Comparison of ENCODE assay signal across 9 cellular contexts in the genomic region with DNA sequence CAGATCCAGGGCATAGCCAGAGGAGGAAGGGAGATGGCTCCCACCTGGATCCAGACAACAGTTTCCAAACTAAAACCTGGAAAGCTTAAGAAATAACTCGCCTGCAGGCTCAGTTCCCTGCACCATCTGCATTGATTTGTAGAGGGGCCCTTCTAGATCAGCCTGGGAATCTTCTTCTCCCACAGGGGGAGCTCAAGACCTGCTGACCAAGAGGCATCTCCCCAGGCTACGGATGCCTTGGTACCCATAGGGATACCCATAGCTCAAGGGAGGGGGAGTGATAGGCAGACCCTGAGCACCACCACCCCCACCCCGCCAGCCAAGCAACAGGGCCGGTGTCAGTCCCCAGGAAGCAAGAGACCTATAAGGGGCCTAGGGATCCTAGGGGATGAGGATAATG. TPM values are rescaled to one million over a fixed set of nuclear protein-coding genes. Genes with fewer than 3 reads are reported as not detected.
DNase-seq lines count a peak whose midpoint lies in the region; ATAC-seq, FAIRE-seq and TF ChIP-seq lines count a peak whose summit lies in the region.
"Had no signal": no experiment of that assay in that cellular context is flagged by ENCODE, and none has a peak within 500 bp of the region (broad histone marks: within the 10 kb centered on the region; RNA-seq: fewer than 3 reads in every experiment).

No MANE protein-coding gene starts in this region.

- no peaks in the 10 kb centered on the region for H3K4me1 Mint-ChIP-seq in activated T-helper 2 cell treated with anti-CD3 and anti-CD28 coated beads, Interferon-gamma antibody, Interleukin-2, Interleukin-4, amounts not matched to agents 10 μg/mL and 5 μg/mL and 100 μg/mL, durations not matched to agents 14 hours and 24 hours and 36 hours (ENCODE audit: low read depth)
- H3K4me1 Mint-ChIP-seq: brain had no signal

- ATAC-seq in gastroesophageal sphincter: no peak

- no peak for TF ChIP-seq EP300 in gastroesophageal sphincter (IDR thresholded peaks at IDR 0.05)

- H3K27me3 ChIP-seq in mesenchymal stem cell (ENCODE audit: control insufficient read depth in 1 of 2, insufficient read depth in 1 of 2, low read length in 2 of 2) (peaks cover 0 to 50% of the 10 kb centered on the region in 2 experiments), gastroesophageal sphincter (no peaks in the 10 kb centered on the region)

- H3K27me3 Mint-ChIP-seq in activated T-helper 2 cell treated with anti-CD3 and anti-CD28 coated beads, Interferon-gamma antibody, Interleukin-2, Interleukin-4, amounts not matched to agents 10 μg/mL and 5 μg/mL and 100 μg/mL, durations not matched to agents 14 hours and 24 hours and 36 hours (ENCODE audit: low read depth): peaks cover 29% of the 10 kb centered on the region

- no peak overlapping the region for H2BK12ac ChIP-seq in mesenchymal stem cell (ENCODE audit: low read length in 2 of 2)

- DNase-seq in stimulated activated CD4-positive, alpha-beta T cell treated with anti-CD3 and anti-CD28 coated beads, Interleukin-15, amount 100 ng/mL, for 24 hours: peak; percentile 18
- no peak for DNase-seq in stimulated activated CD4-positive, alpha-beta T cell treated with anti-CD3 and anti-CD28 coated beads, Interleukin-12 subunit alpha, Interleukin-12 subunit beta, amount 100 ng/mL, for 4 hours
- peak; percentile 10 for DNase-seq in HTR-8/SVneo (ENCODE audit: insufficient read length, low spot score)
- peak; percentile 6 to 29 for DNase-seq in activated CD4-positive, alpha-beta T cell treated with anti-CD3 and anti-CD28 coated beads, Interleukin-2, amount 50 U/mL, for 48 hours
- DNase-seq in mesenchymal stem cell: peak; percentile 38
- no peak for DNase-seq in NCI-H2171 (lab: John Stamatoyannopoulos, UW)
- no peak for DNase-seq in activated T-helper 2 cell treated with anti-CD3 and anti-CD28 coated beads, Interferon-gamma antibody, Interleukin-2, Interleukin-4, amounts not matched to agents 10 μg/mL and 5 μg/mL and 100 μg/mL, durations not matched to agents 14 hours and 24 hours and 36 hours (ENCODE audit: low spot score)

- no peaks in the 10 kb centered on the region for H3K4me1 ChIP-seq in mesenchymal stem cell (ENCODE audit: control insufficient read depth, insufficient read depth, low read depth, low read length)
- no peaks in the 10 kb centered on the region for H3K4me1 ChIP-seq in gastroesophageal sphincter

- no peak overlapping the region for H2AK5ac ChIP-seq in mesenchymal stem cell (ENCODE audit: low read length, severe bottlenecking)

- H3K14ac ChIP-seq in mesenchymal stem cell (ENCODE audit: low read length in 2 of 2): no peak overlapping the region

- no peak overlapping the region for H4K8ac ChIP-seq in mesenchymal stem cell (ENCODE audit: low read length)

- H3K27ac Mint-ChIP-seq in activated T-helper 2 cell treated with anti-CD3 and anti-CD28 coated beads, Interferon-gamma antibody, Interleukin-2, Interleukin-4, amounts not matched to agents 10 μg/mL and 5 μg/mL and 100 μg/mL, durations not matched to agents 14 hours and 24 hours and 36 hours: no peak overlapping the region
- H3K27ac Mint-ChIP-seq: brain had no signal

- H3K36me3 Mint-ChIP-seq in activated T-helper 2 cell treated with anti-CD3 and anti-CD28 coated beads, Interferon-gamma antibody, Interleukin-2, Interleukin-4, amounts not matched to agents 10 μg/mL and 5 μg/mL and 100 μg/mL, durations not matched to agents 14 hours and 24 hours and 36 hours (ENCODE audit: low read depth): no peaks in the 10 kb centered on the region
- H3K36me3 Mint-ChIP-seq: brain had no signal

- no peak overlapping the region for H3K4me3 Mint-ChIP-seq in activated T-helper 2 cell treated with anti-CD3 and anti-CD28 coated beads, Interferon-gamma antibody, Interleukin-2, Interleukin-4, amounts not matched to agents 10 μg/mL and 5 μg/mL and 100 μg/mL, durations not matched to agents 14 hours and 24 hours and 36 hours (ENCODE audit: low read depth)
- H3K4me3 Mint-ChIP-seq: brain had no signal

- no peak for TF ChIP-seq POLR2A in gastroesophageal sphincter (IDR thresholded peaks at IDR 0.05)

- H3K9ac ChIP-seq in mesenchymal stem cell (ENCODE audit: low read length): no peak overlapping the region

- H3K79me1 ChIP-seq in mesenchymal stem cell (replicated peaks; ENCODE audit: low read length, poor library complexity, severe bottlenecking): no peaks in the 10 kb centered on the region

- H3K27ac ChIP-seq in mesenchymal stem cell (ENCODE audit: low read length, poor library complexity, severe bottlenecking): no peak overlapping the region
- no peak overlapping the region for H3K27ac ChIP-seq in gastroesophageal sphincter

- H3K9me3 ChIP-seq in mesenchymal stem cell (ENCODE audit: control insufficient read depth, low read length) (no peaks in the 10 kb centered on the region), gastroesophageal sphincter (no peaks in the 10 kb centered on the region)

- no peak overlapping the region for H3K18ac ChIP-seq in mesenchymal stem cell (ENCODE audit: low read depth in 1 of 2, low read length in 2 of 2)

- H4K91ac ChIP-seq in mesenchymal stem cell (ENCODE audit: low read length): no peak overlapping the region

- H2BK120ac ChIP-seq in mesenchymal stem cell (ENCODE audit: low read depth, low read length): no peak overlapping the region

- H2BK15ac ChIP-seq in mesenchymal stem cell (ENCODE audit: low read depth, poor library complexity, severe bottlenecking): no peak overlapping the region

- no peak overlapping the region for H3K23ac ChIP-seq in mesenchymal stem cell (ENCODE audit: low read length in 2 of 2)

- H3K9me3 Mint-ChIP-seq in activated T-helper 2 cell treated with anti-CD3 and anti-CD28 coated beads, Interferon-gamma antibody, Interleukin-2, Interleukin-4, amounts not matched to agents 10 μg/mL and 5 μg/mL and 100 μg/mL, durations not matched to agents 14 hours and 24 hours and 36 hours: no peaks in the 10 kb centered on the region
- H3K9me3 Mint-ChIP-seq: brain had no signal

- no peak overlapping the region for H2BK5ac ChIP-seq in mesenchymal stem cell (ENCODE audit: low read depth, low read length, poor library complexity, severe bottlenecking)

- no peak overlapping the region for H3K4me2 ChIP-seq in mesenchymal stem cell (ENCODE audit: low read length, poor library complexity, severe bottlenecking)

- no peak overlapping the region for H3K4ac ChIP-seq in mesenchymal stem cell (ENCODE audit: low read depth in 1 of 2, low read length in 2 of 2)

- H3K4me3 ChIP-seq in mesenchymal stem cell (ENCODE audit: insufficient read depth in 1 of 2, low read depth in 1 of 2, low read length in 2 of 2) (no peak overlapping the region), gastroesophageal sphincter (no peak overlapping the region)

- TF ChIP-seq CTCF in gastroesophageal sphincter (IDR thresholded peaks at IDR 0.05): no peak

- 18% methylated on average over 2 of the region's 4 CpGs for WGBS in mesenchymal stem cell
- WGBS in gastroesophageal sphincter (ENCODE audit: low coverage in 1 of 2), 2 donors: 55% methylated on average over 4 of the region's 4 CpGs; no CpG with 5 or more reads in 1 of the 2 donors

- no peak overlapping the region for H2AFZ ChIP-seq in mesenchymal stem cell (ENCODE audit: low read depth, low read length)

- H3K36me3 ChIP-seq in mesenchymal stem cell (ENCODE audit: control insufficient read depth in 1 of 2, insufficient read depth in 2 of 2, low read depth in 1 of 2, low read length in 2 of 2) (no peaks in the 10 kb centered on the region), gastroesophageal sphincter (no peaks in the 10 kb centered on the region)

- no peak for FAIRE-seq in HTR-8/SVneo (lab: Jason Lieb, UNC)

- intact Hi-C loops in activated T-helper 2 cell treated with anti-CD3 and anti-CD28 coated beads, Interferon-gamma antibody, Interleukin-2, Interleukin-4, amounts not matched to agents 10 μg/mL and 5 μg/mL and 100 μg/mL, durations not matched to agents 14 hours and 24 hours and 36 hours (cut with micrococcal nuclease): loop anchor here (1.0 to 2.0 kb wide), 2 partner anchors 76 to 166 kb away; no protein-coding TSS in a partner anchor

RNA-seq across cellular contexts. Expression of a gene that starts 28.0 kb away (rescaled TPM):
- not detected for polyA plus RNA-seq in mesenchymal stem cell (2013, experiment 1 of 2)
- polyA plus RNA-seq in mesenchymal stem cell (2013, experiment 2 of 2): not detected
- total RNA-seq in activated T-helper 2 cell treated with anti-CD3 and anti-CD28 coated beads, Interferon-gamma antibody, Interleukin-2, Interleukin-4, amounts not matched to agents 10 μg/mL and 5 μg/mL and 100 μg/mL, durations not matched to agents 14 hours and 24 hours and 36 hours: not detected in 2 replicates
- under 1 TPM in 2 of 4 donors, not detected in 2; 0.27 to 0.62 TPM for total RNA-seq in gastroesophageal sphincter

Comparison
In these comparisons a context has a peak if more than half of its experiments do, and no peak if none do; other contexts are left out.
1. DNase-seq: peak in stimulated activated CD4-positive, alpha-beta T cell treated with anti-CD3 and anti-CD28 coated beads, Interleukin-15, amount 100 ng/mL, for 24 hours (single experiment), HTR-8/SVneo (single experiment), activated CD4-positive, alpha-beta T cell treated with anti-CD3 and anti-CD28 coated beads, Interleukin-2, amount 50 U/mL, for 48 hours (2 of 2) and mesenchymal stem cell (single experiment); none in stimulated activated CD4-positive, alpha-beta T cell treated with anti-CD3 and anti-CD28 coated beads, Interleukin-12 subunit alpha, Interleukin-12 subunit beta, amount 100 ng/mL, for 4 hours (single experiment), NCI-H2171 (single experiment) and activated T-helper 2 cell treated with anti-CD3 and anti-CD28 coated beads, Interferon-gamma antibody, Interleukin-2, Interleukin-4, amounts not matched to agents 10 μg/mL and 5 μg/mL and 100 μg/mL, durations not matched to agents 14 hours and 24 hours and 36 hours (single experiment).